ENCODE assay signal across 18 cellular contexts in genomic region chr13:44108345-44108858, GRCh38.
A peak's percentile ranks its signal among the peaks of the same experiment; 100 is the strongest.
DNase-seq lines count a peak whose midpoint lies in the region; ATAC-seq, FAIRE-seq and TF ChIP-seq lines count a peak whose summit lies in the region.
"Had no signal": no experiment of that assay in that cellular context is flagged by ENCODE, and none has a peak within 500 bp of the region (broad histone marks: within the 10 kb centered on the region; RNA-seq: fewer than 3 reads in every experiment).

No MANE protein-coding gene starts in this region.

- ATAC-seq in left ventricle myocardium superior, result peak; percentile 90
- peak; percentile 37 to 56 for ATAC-seq in gastrocnemius medialis
- ATAC-seq: naive thymus-derived CD4-positive, alpha-beta T cell had no signal

- no peaks in the 10 kb centered on the region for H3K27me3 ChIP-seq in breast epithelium
- no peaks in the 10 kb centered on the region for H3K27me3 ChIP-seq in gastrocnemius medialis
- H3K27me3 ChIP-seq: BLaER1 had no signal

- no peak for TF ChIP-seq POLR2A in breast epithelium (IDR thresholded peaks at IDR 0.05)
- TF ChIP-seq POLR2A in gastrocnemius medialis (IDR thresholded peaks at IDR 0.05), result no peak

- H3K4me3 ChIP-seq in breast epithelium (no peak overlapping the region), gastrocnemius medialis (no peak overlapping the region)
- H3K4me3 ChIP-seq: BLaER1 had no signal

- TF ChIP-seq CTCF in breast epithelium (IDR thresholded peaks at IDR 0.05), result no peak
- no peak for TF ChIP-seq CTCF in gastrocnemius medialis (IDR thresholded peaks at IDR 0.05 in 4 of 5, conservative IDR thresholded peaks at IDR 0.05 in 1 of 5)

- DNase-seq in M059J (ENCODE audit: low read depth) (peak; percentile 42), breast epithelium (ENCODE audit: low spot score in 2 of 2) (peak; percentile 46 to 54), left ventricle myocardium superior (peak; percentile 72), gastrocnemius medialis (no peak), NCI-H1092 (lab: John Stamatoyannopoulos, UW) (no peak), NCI-H187 treated with DMSO at 0.1 percent for 48 hours (lab: John Stamatoyannopoulos, UW) (no peak), frontal cortex (ENCODE audit: low spot score in 2 of 2) (no peak), NCI-H510A (lab: John Stamatoyannopoulos, UW) (no peak)
- DNase-seq: activated naive CD4-positive, alpha-beta T cell; glutamatergic neuron; naive thymus-derived CD4-positive, alpha-beta T cell; NCI-H2081; NCI-H82; stimulated activated CD4-positive, alpha-beta T cell treated with anti-CD3 and anti-CD28 coated beads, Interleukin-2, amount 100 ng/mL, for 24 hours had no signal

- no peak for FAIRE-seq in frontal cortex (lab: Jason Lieb, UNC)
- FAIRE-seq: endometrium, GM12891, TTC549 had no signal

- intact Hi-C loops in breast epithelium (cut with DNase I; ENCODE audit: low total_unique reads), result no loop called here
- intact Hi-C loops in left ventricle myocardium superior (cut with micrococcal nuclease), result no loop called here
- intact Hi-C loops in gastrocnemius medialis (cut with DNase I; ENCODE audit: low total_unique reads), result no loop called here

- in situ Hi-C loops in gastrocnemius medialis (cut with MboI; ENCODE audit: low sequenced_read_pairs in 4 of 4), result no loop called here

- H3K27ac ChIP-seq in breast epithelium (peak overlapping the region; percentile 31 to 45), gastrocnemius medialis (peak overlapping the region in 2 of 4 donors; percentile 11 to 67)
- H3K27ac ChIP-seq: BLaER1 had no signal

- H3K4me1 ChIP-seq in breast epithelium (peaks cover 0 to 12% of the 10 kb centered on the region in 2 donors), gastrocnemius medialis (peaks cover 19 to 23% of the 10 kb centered on the region in 2 donors)
- H3K4me1 ChIP-seq: BLaER1 had no signal

- H3K9me3 ChIP-seq in breast epithelium (no peaks in the 10 kb centered on the region), gastrocnemius medialis (no peaks in the 10 kb centered on the region)
- H3K9me3 ChIP-seq: BLaER1 had no signal

- no peaks in the 10 kb centered on the region for H3K36me3 ChIP-seq in breast epithelium
- no peaks in the 10 kb centered on the region for H3K36me3 ChIP-seq in gastrocnemius medialis
- H3K36me3 ChIP-seq: BLaER1 had no signal

Comparison
In these comparisons a context has a peak if more than half of its experiments do, and no peak if none do; other contexts are left out.
1. DNase-seq: peak in M059J (single experiment), breast epithelium (2 of 2) and left ventricle myocardium superior (single experiment); none in gastrocnemius medialis (0 of 2), NCI-H1092 (single experiment), NCI-H187 treated with DMSO at 0.1 percent for 48 hours (single experiment), frontal cortex (0 of 2) and NCI-H510A (single experiment).